ENCODE assay signal across 2 cellular contexts in the genomic region with DNA sequence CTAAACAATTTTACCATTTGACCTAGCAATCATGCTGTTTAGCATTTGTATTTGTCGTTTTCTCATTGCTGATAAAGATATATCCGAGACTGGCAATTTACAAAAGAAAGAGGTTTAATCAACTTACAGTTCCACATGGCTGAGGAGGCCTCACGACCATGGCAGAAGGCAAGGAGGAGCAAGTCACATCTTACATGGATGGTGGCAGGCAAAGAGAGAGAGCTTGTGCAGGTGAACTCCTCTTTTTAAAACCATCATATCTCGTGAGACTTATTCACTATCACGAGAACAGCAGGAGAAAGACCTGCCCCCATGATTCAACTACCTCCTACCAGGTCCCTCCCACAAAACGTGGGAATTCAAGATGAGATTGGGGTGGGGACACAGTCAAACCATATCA.
TF ChIP-seq lines count a peak whose summit lies in the region.

No MANE protein-coding gene starts in this region.

TF ChIP-seq in K562, 482 proteins besides CTCF, POLR2A, EP300 and RAD21:
- TF ChIP-seq ZNF431 (CRISPR knock-in tag; IDR thresholded peaks at IDR 0.05): peak; percentile 97
- TF ChIP-seq TRIM28 (IDR thresholded peaks at IDR 0.05): 0 out of 2 replicates have a peak, but pooled peaks have one; percentile 43
- TF ChIP-seq TRIM24 (IDR thresholded peaks at IDR 0.05): peak in 1 of 2 experiments; percentile 43; a peak in 1 of 4 replicates
- 0 out of 2 replicates have a peak, but pooled peaks have one; percentile 16 for TF ChIP-seq ZNF316 (IDR thresholded peaks at IDR 0.05)
- TF ChIP-seq CC2D1A (IDR thresholded peaks at IDR 0.05): 0 out of 2 replicates have a peak, but pooled peaks have one; percentile 13

TF ChIP-seq in HepG2, 621 proteins besides CTCF, POLR2A, EP300 and RAD21:
- TF ChIP-seq ZNF431 (CRISPR knock-in tag; IDR thresholded peaks at IDR 0.05; ENCODE audit: borderline replicate concordance, low read depth): peak; percentile 70; the same call in 1 of the 2 replicates
